Comparison of ENCODE assay signal across 18 cellular contexts in genomic region chr2:89837962-89838625, GRCh38.
A peak's percentile ranks its signal among the peaks of the same experiment; 100 is the strongest.
DNase-seq lines count a peak whose midpoint lies in the region; ATAC-seq, FAIRE-seq and TF ChIP-seq lines count a peak whose summit lies in the region.
"Had no signal": no experiment of that assay in that cellular context is flagged by ENCODE, and none has a peak within 500 bp of the region (broad histone marks: within the 10 kb centered on the region; RNA-seq: fewer than 3 reads in every experiment).

No MANE protein-coding gene starts in this region.

- H3K4me1 ChIP-seq in A673 (ENCODE audit: insufficient read depth, low read length, poor library complexity, severe bottlenecking) (no peaks in the 10 kb centered on the region), H1 (replicated peaks in 1 of 4; ENCODE audit: control insufficient read depth in 3 of 4, insufficient read depth in 4 of 4, low read length in 3 of 4) (no peaks in the 10 kb centered on the region), lower lobe of right lung (no peaks in the 10 kb centered on the region), BE2C (no peaks in the 10 kb centered on the region)
- H3K4me1 ChIP-seq: neural progenitor cell, stomach had no signal

- H3K4me3 ChIP-seq in A673 (ENCODE audit: low read depth, low read length, poor library complexity, severe bottlenecking) (no peak overlapping the region), H1 (ENCODE audit: extremely low read depth in 1 of 4, insufficient read depth in 2 of 4, low read depth in 3 of 4, low read length in 4 of 4) (no peak overlapping the region), lower lobe of right lung (no peak overlapping the region), BE2C (ENCODE audit: low read depth, low read length) (no peak overlapping the region)
- H3K4me3 ChIP-seq: cardiac muscle cell, neural progenitor cell, PC-9, stomach had no signal

- peak overlapping the region in 1 of 4 experiments; percentile 72; a peak in 1 of 7 replicates for H3K9ac ChIP-seq in H1 (replicated peaks in 1 of 4; ENCODE audit: extremely low read depth in 1 of 4, low read depth in 3 of 4, low read length in 3 of 4)
- H3K9ac ChIP-seq: neural progenitor cell had no signal

- CTCF ChIA-PET in A673 (lab: Charles Lee) (no interaction called here), H1 (lab: Charles Lee; ENCODE audit: partially characterized antibody) (no interaction called here)

- FAIRE-seq in H1 (lab: Jason Lieb, UNC): no peak
- FAIRE-seq: endometrium had no signal

- ATAC-seq in HG02763 (IDR thresholded peaks at IDR 0.05; ENCODE audit: unreplicated experiment) (peak; percentile 21), lower lobe of right lung (peak; percentile 61 to 66), HG02852 (IDR thresholded peaks at IDR 0.05; ENCODE audit: unreplicated experiment) (no peak)

- no peak overlapping the region for H4K8ac ChIP-seq in H1 (ENCODE audit: extremely low read depth, insufficient read depth, low read length)

- POLR2A ChIA-PET in A673 (lab: Charles Lee; ENCODE audit: low non-redundant PET) (no interaction called here), H1 (lab: Charles Lee; ENCODE audit: partially characterized antibody) (no interaction called here)

- no peak overlapping the region for H3K4me2 ChIP-seq in H1 (ENCODE audit: insufficient read depth in 1 of 2, low read depth in 2 of 2, low read length in 2 of 2)
- H3K4me2 ChIP-seq: neural progenitor cell, PC-9 had no signal

- H3K9me3 ChIP-seq in A673 (ENCODE audit: low read depth, low read length, poor library complexity, severe bottlenecking): no peaks in the 10 kb centered on the region
- peaks cover 0 to 53% of the 10 kb centered on the region in 2 experiments for H3K9me3 ChIP-seq in H1 (ENCODE audit: insufficient read depth in 2 of 2, low read depth in 1 of 2, low read length in 1 of 2)
- no peaks in the 10 kb centered on the region for H3K9me3 ChIP-seq in lower lobe of right lung
- H3K9me3 ChIP-seq in BE2C: no peaks in the 10 kb centered on the region; the same call in 1 of the 2 replicates

- no peak overlapping the region for H3K27ac ChIP-seq in A673 (ENCODE audit: low read depth, low read length, poor library complexity, severe bottlenecking)
- no peak overlapping the region for H3K27ac ChIP-seq in H1 (ENCODE audit: low read depth, low read length)
- no peak overlapping the region for H3K27ac ChIP-seq in lower lobe of right lung
- H3K27ac ChIP-seq: cardiac muscle cell, neural progenitor cell, PC-9, stomach had no signal

- no peak overlapping the region for H4K91ac ChIP-seq in H1 (replicated peaks; ENCODE audit: insufficient read length, low read length)

- WGBS in H1 (ENCODE audit: extremely low coverage in 1 of 2, insufficient coverage in 1 of 2, insufficient read length in 1 of 2, insufficient replicate concordance in 2 of 2, low coverage in 1 of 2, low lambda C conversion rate in 2 of 2, missing lambda C conversion rate in 1 of 2), 2 experiments: 68 to 100% methylated on average over 6 to 11 of the region's 11 CpGs

- BruUV-seq in A673 (replicated peaks; lab: Mats Ljungman, UMichigan): no TSS peak

- H3K27me3 ChIP-seq in A673 (replicated peaks; ENCODE audit: insufficient read depth, low read depth, low read length, poor library complexity) (no peaks in the 10 kb centered on the region), H1 (replicated peaks in 1 of 4; ENCODE audit: control insufficient read depth in 3 of 4, extremely low read depth in 1 of 4, insufficient read depth in 3 of 4, low read length in 3 of 4) (no peaks in the 10 kb centered on the region), lower lobe of right lung (ENCODE audit: low read depth) (no peaks in the 10 kb centered on the region), BE2C (no peaks in the 10 kb centered on the region)
- H3K27me3 ChIP-seq: cardiac muscle cell, neural progenitor cell, stomach had no signal

- no peak overlapping the region for H3K18ac ChIP-seq in H1 (ENCODE audit: extremely low read depth, low read length)

- H3K14ac ChIP-seq in H1 (ENCODE audit: insufficient read length): no peak overlapping the region

- no peak overlapping the region for H2BK12ac ChIP-seq in H1 (ENCODE audit: low read depth, low read length)

- H2AFZ ChIP-seq in H1 (ENCODE audit: low read length): no peak overlapping the region
- H2AFZ ChIP-seq: neural progenitor cell, PC-9 had no signal

- peaks cover 0 to 4% of the 10 kb centered on the region in 2 experiments for H4K20me1 ChIP-seq in H1 (replicated peaks in 1 of 2; ENCODE audit: control insufficient read depth in 1 of 2, insufficient read depth in 2 of 2, low read length in 2 of 2)

- no peak for TF ChIP-seq RAD21 in H1 (IDR thresholded peaks at IDR 0.05 in 1 of 2, conservative IDR thresholded peaks at IDR 0.05 in 1 of 2; ENCODE audit: low read depth in 2 of 2, low read length in 2 of 2)

- H2BK15ac ChIP-seq in H1 (ENCODE audit: low read length): no peak overlapping the region

- H2AK5ac ChIP-seq in H1 (ENCODE audit: low read depth, low read length): no peak overlapping the region

- intact Hi-C loops in A673 (cut with micrococcal nuclease; ENCODE audit: unreplicated experiment): no loop called here
- intact Hi-C loops in lower lobe of right lung (cut with DNase I): no loop called here

- no peak overlapping the region for H3K4ac ChIP-seq in H1 (replicated peaks; ENCODE audit: insufficient read length, low read depth, low read length)

- H2BK20ac ChIP-seq in H1 (ENCODE audit: low read length): no peak overlapping the region

- TF ChIP-seq EP300 in H1 (IDR thresholded peaks at IDR 0.05; ENCODE audit: borderline replicate concordance in 1 of 2, low read depth in 2 of 2, low read length in 2 of 2): no peak

- no peaks in the 10 kb centered on the region for H3K79me1 ChIP-seq in H1 (ENCODE audit: low read depth, low read length)

- no peak overlapping the region for H2BK5ac ChIP-seq in H1 (ENCODE audit: low read depth, low read length)

- no peak overlapping the region for H2BK120ac ChIP-seq in H1 (replicated peaks; ENCODE audit: low read depth, low read length)

- peak; percentile 20 for DNase-seq in A673 (ENCODE audit: low spot score)
- DNase-seq in H1 (ENCODE audit: low read depth in 1 of 2, low spot score in 2 of 2): no peak
- no peak for DNase-seq in lower lobe of right lung
- no peak for DNase-seq in BE2C
- no peak for DNase-seq in stimulated activated CD4-positive, alpha-beta T cell treated with anti-CD3 and anti-CD28 coated beads, Interleukin-15, amount 100 ng/mL, for 24 hours
- no peak for DNase-seq in cerebellar nuclear complex (lab: John Stamatoyannopoulos, UW)
- DNase-seq: activated B cell treated with CpG ODN at 0.5 μM for 24 hours; activated naive CD4-positive, alpha-beta T cell; left cardiac atrium; NCI-H187; NCI-H526 treated with DMSO at 0.1 percent for 48 hours; PC-9; stomach had no signal

- TF ChIP-seq POLR2A in H1 (IDR thresholded peaks at IDR 0.05; ENCODE audit: control extremely low read depth in 1 of 2, low read depth in 2 of 2, low read length in 2 of 2): no peak

- TF ChIP-seq CTCF in A673 (conservative IDR thresholded peaks at IDR 0.05; ENCODE audit: low read depth, low read length) (no peak), H1 (IDR thresholded peaks at IDR 0.05; ENCODE audit: control extremely low read depth in 1 of 3, insufficient read depth in 1 of 3, low read depth in 1 of 3, low read length in 3 of 3) (no peak), lower lobe of right lung (IDR thresholded peaks at IDR 0.05) (no peak), BE2C (IDR thresholded peaks at IDR 0.05; ENCODE audit: low read depth, low read length) (no peak)

- no peaks in the 10 kb centered on the region for H3K79me2 ChIP-seq in H1 (ENCODE audit: control insufficient read depth in 1 of 2, insufficient read depth in 2 of 2, low read length in 2 of 2)

- no peak overlapping the region for H3K23ac ChIP-seq in H1 (ENCODE audit: insufficient read length)

- peaks cover 36% of the 10 kb centered on the region for H3K23me2 ChIP-seq in H1 (ENCODE audit: low read depth, low read length)

- no peak overlapping the region for H4K5ac ChIP-seq in H1 (ENCODE audit: insufficient read length, low read depth, low read length)

- H3K36me3 ChIP-seq in A673 (ENCODE audit: insufficient read depth, low read length, poor library complexity, severe bottlenecking) (no peaks in the 10 kb centered on the region), H1 (ENCODE audit: control insufficient read depth in 2 of 4, insufficient read depth in 4 of 4, low read length in 3 of 4) (peaks cover 0 to 6% (median 0%) of the 10 kb centered on the region in 4 experiments; a peak in 1 of 8 replicates), lower lobe of right lung (no peaks in the 10 kb centered on the region), BE2C (no peaks in the 10 kb centered on the region)
- H3K36me3 ChIP-seq: cardiac muscle cell, neural progenitor cell, stomach had no signal

- no peak overlapping the region for H3K56ac ChIP-seq in H1 (replicated peaks; ENCODE audit: insufficient read length, low read depth, low read length)

TF ChIP-seq in H1, 55 proteins besides CTCF, POLR2A, EP300 and RAD21:
- TF ChIP-seq CHD1 (IDR thresholded peaks at IDR 0.05; ENCODE audit: low read depth, low read length): no peak
- no peak for TF ChIP-seq POLR2AphosphoS5 (IDR thresholded peaks at IDR 0.05; ENCODE audit: low read depth, low read length)
- no peak for TF ChIP-seq CEBPB (IDR thresholded peaks at IDR 0.05; ENCODE audit: low read depth, low read length)
- 0 out of 2 replicates have a peak, but pooled peaks have one; percentile 40 for TF ChIP-seq CBX8 (IDR thresholded peaks at IDR 0.05; ENCODE audit: borderline replicate concordance, low read depth, low read length)
- TF ChIP-seq, protein P1, sequence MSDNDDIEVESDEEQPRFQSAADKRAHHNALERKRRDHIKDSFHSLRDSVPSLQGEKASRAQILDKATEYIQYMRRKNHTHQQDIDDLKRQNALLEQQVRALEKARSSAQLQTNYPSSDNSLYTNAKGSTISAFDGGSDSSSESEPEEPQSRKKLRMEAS (IDR thresholded peaks at IDR 0.05): no peak
- TF ChIP-seq SP1 (IDR thresholded peaks at IDR 0.05; ENCODE audit: low read depth, low read length): no peak
- TF ChIP-seq EGR1 (IDR thresholded peaks at IDR 0.05; ENCODE audit: borderline replicate concordance, low read depth, low read length): no peak
- no peak for TF ChIP-seq PHF8 (conservative IDR thresholded peaks at IDR 0.05; ENCODE audit: low read depth, low read length)
